Comparison of ENCODE assay signal across 1 cellular context in genomic region chr2:147639891-147640290, GRCh38.
TF ChIP-seq lines count a peak whose summit lies in the region.

No MANE protein-coding gene starts in this region.

TF ChIP-seq in GM12878, 131 proteins besides CTCF, POLR2A, EP300 and RAD21 (continued from another document):
- no peak for TF ChIP-seq BCL3 (IDR thresholded peaks at IDR 0.05; ENCODE audit: borderline replicate concordance, insufficient read depth, low read depth, low read length, poor library complexity, severe bottlenecking)
- no peak for TF ChIP-seq NBN (IDR thresholded peaks at IDR 0.05)
- TF ChIP-seq CBX3 (IDR thresholded peaks at IDR 0.05; ENCODE audit: borderline replicate concordance, low read depth), result no peak
- peak; percentile 82 for TF ChIP-seq MEF2A (IDR thresholded peaks at IDR 0.05; ENCODE audit: insufficient read depth, low read depth, low read length)
- TF ChIP-seq SPI1 (IDR thresholded peaks at IDR 0.05; ENCODE audit: borderline replicate concordance, insufficient read depth, low read depth, low read length), result peak; percentile 12; the same call in 1 of the 2 replicates
- peak; percentile 74; the same call in 1 of the 2 replicates for TF ChIP-seq JUND (IDR thresholded peaks at IDR 0.05; ENCODE audit: low read depth, low read length)
- no peak for TF ChIP-seq USF1 (IDR thresholded peaks at IDR 0.05; ENCODE audit: borderline replicate concordance, extremely low read length, insufficient read depth, low read depth, low read length)
- no peak for TF ChIP-seq CEBPZ (IDR thresholded peaks at IDR 0.05; ENCODE audit: low read depth, low read length)
- peak; percentile 44 for TF ChIP-seq NFIC (IDR thresholded peaks at IDR 0.05; ENCODE audit: low read depth, low read length)
- TF ChIP-seq IRF4 (IDR thresholded peaks at IDR 0.05; ENCODE audit: low read depth, low read length), result peak; percentile 95
- no peak for TF ChIP-seq RBBP5 (conservative IDR thresholded peaks at IDR 0.05)
- TF ChIP-seq POU2F2 (IDR thresholded peaks at IDR 0.05; ENCODE audit: borderline replicate concordance, low read depth, low read length), result peak; percentile 94
- peak; percentile 30; the same call in 1 of the 2 replicates for TF ChIP-seq RELB (IDR thresholded peaks at IDR 0.05; ENCODE audit: low read depth)
- no peak for TF ChIP-seq SP1 (IDR thresholded peaks at IDR 0.05; ENCODE audit: low read depth, low read length)
- peak; percentile 79 for TF ChIP-seq JUNB (IDR thresholded peaks at IDR 0.05)
- TF ChIP-seq MXI1 (IDR thresholded peaks at IDR 0.05; ENCODE audit: low read depth, low read length), result no peak
- no peak for TF ChIP-seq LARP7 (IDR thresholded peaks at IDR 0.05)
- TF ChIP-seq KLF5 (IDR thresholded peaks at IDR 0.05; ENCODE audit: partially characterized antibody), result no peak
- peak; percentile 23 to 54; a peak in 2 of 4 replicates for TF ChIP-seq BHLHE40 (IDR thresholded peaks at IDR 0.05; ENCODE audit: borderline replicate concordance in 1 of 2, low read depth in 2 of 2, low read length in 1 of 2)
- peak; percentile 71 for TF ChIP-seq SKIL (IDR thresholded peaks at IDR 0.05; ENCODE audit: low read depth, poor library complexity, severe bottlenecking)
- TF ChIP-seq RUNX3 (IDR thresholded peaks at IDR 0.05; ENCODE audit: low read length), result peak; percentile 54
- no peak for TF ChIP-seq GABPA (IDR thresholded peaks at IDR 0.05; ENCODE audit: low read depth)
- no peak for TF ChIP-seq SMAD5 (IDR thresholded peaks at IDR 0.05; ENCODE audit: low read depth)
- 0 out of 2 replicates have a peak, but pooled peaks have one; percentile 26 for TF ChIP-seq ZNF217 (IDR thresholded peaks at IDR 0.05)
- no peak for TF ChIP-seq ESRRA (IDR thresholded peaks at IDR 0.05; ENCODE audit: low read length)
- TF ChIP-seq STAT1 (conservative IDR thresholded peaks at IDR 0.05), result no peak
- no peak for TF ChIP-seq NFXL1 (IDR thresholded peaks at IDR 0.05; ENCODE audit: borderline replicate concordance)
- peak; percentile 96 for TF ChIP-seq SMAD1 (IDR thresholded peaks at IDR 0.05; ENCODE audit: low read depth, partially characterized antibody)
- TF ChIP-seq SRF (IDR thresholded peaks at IDR 0.05; ENCODE audit: low read depth in 2 of 2, low read length in 2 of 2), result 0 out of 4 replicates have a peak, but pooled peaks of 1 of the 2 experiments have one; percentile 4
- TF ChIP-seq SMARCA5 (IDR thresholded peaks at IDR 0.05), result no peak
- TF ChIP-seq NRF1 (conservative IDR thresholded peaks at IDR 0.05; ENCODE audit: low read depth, low read length), result no peak
- no peak for TF ChIP-seq TCF3 (IDR thresholded peaks at IDR 0.05; ENCODE audit: borderline replicate concordance, insufficient read depth, low read depth, low read length)
- TF ChIP-seq RFX5 (IDR thresholded peaks at IDR 0.05; ENCODE audit: low read depth, low read length), result no peak
- peak; percentile 29; the same call in 1 of the 2 replicates for TF ChIP-seq ATF7 (IDR thresholded peaks at IDR 0.05; ENCODE audit: low read depth)
- TF ChIP-seq MLLT1 (IDR thresholded peaks at IDR 0.05), result no peak
